17 cellular contexts compared by ENCODE assay signal in genomic region chr12:11710906-11711305, GRCh38.
"Had no signal": no experiment of that assay in that cellular context is flagged by ENCODE, and none has a peak within 500 bp of the region (broad histone marks: within the 10 kb centered on the region; RNA-seq: fewer than 3 reads in every experiment).

No MANE protein-coding gene starts in this region.

- H3K27ac Mint-ChIP-seq: activated CD8-positive, alpha-beta T cell treated with anti-CD3 and anti-CD28 coated beads for 36 hours; brain; type B pancreatic cell had no signal

- H3K9me3 Mint-ChIP-seq: activated CD8-positive, alpha-beta T cell treated with anti-CD3 and anti-CD28 coated beads for 36 hours; activated naive CD4-positive, alpha-beta T cell treated with anti-CD3 and anti-CD28 coated beads for 36 hours; activated T-cell treated with anti-CD3 and anti-CD28 coated beads, Interleukin-2, amount 50 U/mL, for 72 hours; brain; neural crest cell; type B pancreatic cell had no signal

- H3K27me3 Mint-ChIP-seq: activated CD8-positive, alpha-beta T cell treated with anti-CD3 and anti-CD28 coated beads for 36 hours; brain; type B pancreatic cell had no signal

- H3K4me3 ChIP-seq: SK-N-MC, skin epidermis had no signal

- ATAC-seq: activated CD8-positive, alpha-beta T cell treated with anti-CD3 and anti-CD28 coated beads for 36 hours; activated T-cell treated with anti-CD3 and anti-CD28 coated beads, Interleukin-2, amount 50 U/mL, for 72 hours; esophagus mucosa; left ventricle myocardium superior had no signal

- H3K27ac ChIP-seq: parathyroid adenoma, SK-N-MC, VCaP had no signal

- H3K4me3 Mint-ChIP-seq: activated CD8-positive, alpha-beta T cell treated with anti-CD3 and anti-CD28 coated beads for 36 hours; activated naive CD4-positive, alpha-beta T cell treated with anti-CD3 and anti-CD28 coated beads for 36 hours; activated T-cell treated with anti-CD3 and anti-CD28 coated beads, Interleukin-2, amount 50 U/mL, for 72 hours; brain; neural crest cell; type B pancreatic cell had no signal

- DNase-seq: activated CD8-positive, alpha-beta memory T cell treated with anti-CD3 and anti-CD28 coated beads, Interleukin-2, amount 50 U/mL, for 4 hours; activated CD8-positive, alpha-beta T cell treated with anti-CD3 and anti-CD28 coated beads for 36 hours; activated naive CD4-positive, alpha-beta T cell treated with anti-CD3 and anti-CD28 coated beads for 36 hours; activated T-cell treated with anti-CD3 and anti-CD28 coated beads, Interleukin-2, amount 50 U/mL, for 72 hours; cerebellar nuclear complex; head of caudate nucleus; islet precursor cell; left ventricle myocardium superior; T-helper 1 cell had no signal
